14 cellular contexts compared by ENCODE assay signal in the genomic region with DNA sequence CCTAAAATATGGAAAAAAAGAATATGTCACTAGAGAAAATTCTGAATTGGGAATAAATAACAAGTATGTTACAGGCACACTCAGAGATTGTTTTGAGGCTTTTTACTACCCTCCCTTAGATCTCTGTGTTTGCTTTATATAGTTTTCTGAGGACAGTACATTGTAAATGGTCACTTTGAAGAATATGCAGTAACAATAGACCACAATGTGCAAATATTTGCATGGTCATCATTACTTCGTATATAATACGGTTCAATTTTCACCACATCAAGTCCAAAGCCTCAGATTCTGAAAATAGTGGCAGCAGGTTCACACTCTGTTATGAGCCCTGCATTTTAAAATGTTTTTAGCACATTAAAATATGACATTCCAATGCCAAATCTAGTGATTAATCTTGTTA.
A peak's percentile ranks its signal among the peaks of the same experiment; 100 is the strongest.
DNase-seq lines count a peak whose midpoint lies in the region; ATAC-seq, FAIRE-seq and TF ChIP-seq lines count a peak whose summit lies in the region.
"Had no signal": no experiment of that assay in that cellular context is flagged by ENCODE, and none has a peak within 500 bp of the region (broad histone marks: within the 10 kb centered on the region; RNA-seq: fewer than 3 reads in every experiment).

No MANE protein-coding gene starts in this region.

- no peak for FAIRE-seq in HepG2 (lab: Jason Lieb, UNC)
- FAIRE-seq: A204.1 had no signal

- TF ChIP-seq POLR2A in HepG2 (IDR thresholded peaks at IDR 0.05; ENCODE audit: insufficient read depth in 1 of 2, low read depth in 2 of 2, low read length in 2 of 2) (no peak), right lobe of liver (IDR thresholded peaks at IDR 0.05) (no peak)

- TF ChIP-seq EP300 in HepG2 (IDR thresholded peaks at IDR 0.05; ENCODE audit: low read depth in 2 of 2, low read length in 2 of 2): no peak
- TF ChIP-seq EP300 in HepG2 (CRISPR knock-in tag; IDR thresholded peaks at IDR 0.05; ENCODE audit: borderline replicate concordance): no peak

- H3K27ac Mint-ChIP-seq in WTC11: no peak overlapping the region
- H3K27ac Mint-ChIP-seq: CD14-positive monocyte; CD8-positive, alpha-beta T cell; HFFc6 had no signal

- no TSS peak for BruUV-seq in HepG2 (replicated peaks; lab: Mats Ljungman, UMichigan)

- no peak overlapping the region for H2AFZ ChIP-seq in HepG2 (ENCODE audit: low read length)

- H3K27ac ChIP-seq in HepG2 (ENCODE audit: extremely low read length, insufficient read depth, low read length) (no peak overlapping the region), right lobe of liver (no peak overlapping the region), left lung (no peak overlapping the region)
- H3K27ac ChIP-seq: HL-60 had no signal

- intact Hi-C loops in HepG2 (cut with micrococcal nuclease; ENCODE audit: unreplicated experiment): no loop called here
- intact Hi-C loops in right lobe of liver (cut with DNase I): no loop called here
- intact Hi-C loops in left lung (cut with DNase I): no loop called here

- POLR2A ChIA-PET in HepG2 (lab: Yijun Ruan, JAX): no interaction called here
- POLR2A ChIA-PET in WTC11 (lab: Charles Lee): no interaction called here

- H3K79me2 ChIP-seq in HepG2 (ENCODE audit: insufficient read depth, low read length): no peaks in the 10 kb centered on the region

- DNase-seq in HepG2 (ENCODE audit: low spot score) (peak; percentile 54), right lobe of liver (no peak), NCI-H146 (lab: John Stamatoyannopoulos, UW) (peak; percentile 75), NCI-H748 treated with DMSO at 0.1 percent for 48 hours (lab: John Stamatoyannopoulos, UW) (peak; percentile 80), WTC11 (ENCODE audit: low spot score) (no peak), left lung (no peak), cerebellar nuclear complex (lab: John Stamatoyannopoulos, UW) (no peak)
- DNase-seq: Caco-2; CD8-positive, alpha-beta T cell; HCEC 1CT; HFFc6 had no signal

- H3K9me3 ChIP-seq in HepG2 (ENCODE audit: low read length): no peaks in the 10 kb centered on the region
- no peaks in the 10 kb centered on the region for H3K9me3 ChIP-seq in right lobe of liver
- no peaks in the 10 kb centered on the region for H3K9me3 ChIP-seq in left lung
- H3K9me3 ChIP-seq: Caco-2 had no signal

- H3K4me1 ChIP-seq in HepG2 (ENCODE audit: insufficient read depth, low read length) (peaks cover 15% of the 10 kb centered on the region), right lobe of liver (no peaks in the 10 kb centered on the region), left lung (no peaks in the 10 kb centered on the region)

- peak; percentile 66 for ATAC-seq in HepG2
- ATAC-seq in right lobe of liver: no peak
- ATAC-seq in WTC11: no peak
- ATAC-seq in left lung: no peak
- ATAC-seq: CD8-positive, alpha-beta T cell had no signal

- no peaks in the 10 kb centered on the region for H3K36me3 ChIP-seq in HepG2 (replicated peaks in 1 of 2; ENCODE audit: control insufficient read depth in 1 of 2, insufficient read depth in 2 of 2, low read length in 2 of 2)
- H3K36me3 ChIP-seq in right lobe of liver: no peaks in the 10 kb centered on the region
- H3K36me3 ChIP-seq in left lung: no peaks in the 10 kb centered on the region

- H3K9ac ChIP-seq in HepG2 (ENCODE audit: insufficient read depth, low read depth, low read length): no peak overlapping the region

- no peaks in the 10 kb centered on the region for H3K9me3 Mint-ChIP-seq in WTC11
- H3K9me3 Mint-ChIP-seq: CD8-positive, alpha-beta T cell; HFFc6 had no signal

- H3K4me2 ChIP-seq in HepG2 (ENCODE audit: low read depth, low read length): no peak overlapping the region

- H3K4me3 Mint-ChIP-seq in WTC11: no peak overlapping the region
- H3K4me3 Mint-ChIP-seq: CD14-positive monocyte; CD8-positive, alpha-beta T cell; HFFc6 had no signal

- H3K36me3 Mint-ChIP-seq in WTC11: no peaks in the 10 kb centered on the region
- H3K36me3 Mint-ChIP-seq: CD14-positive monocyte; CD8-positive, alpha-beta T cell had no signal

- in situ Hi-C loops in HepG2 (cut with HindIII; ENCODE audit: extremely low pct_ligation_motif_present, low pct_unique_long_range_greater_than_20kb): no loop called here

- CTCF ChIA-PET in HepG2 (lab: Yijun Ruan, JAX; ENCODE audit: low intra/inter-chr PET ratio, low total read pairs) (no interaction called here), WTC11 (lab: Charles Lee) (interaction anchor here (1.2 kb wide), 1 partner anchor 12 kb away, joined by 4 read pairs; no protein-coding TSS in a partner anchor)

- H3K4me3 ChIP-seq in HepG2 (replicated peaks in 1 of 3; ENCODE audit: insufficient read depth in 1 of 3, low read depth in 2 of 3, low read length in 3 of 3) (no peak overlapping the region), right lobe of liver (no peak overlapping the region), left lung (no peak overlapping the region)

- H3K27me3 ChIP-seq in HepG2 (ENCODE audit: control insufficient read depth in 1 of 2, insufficient read depth in 2 of 2, low read length in 2 of 2) (no peaks in the 10 kb centered on the region), right lobe of liver (no peaks in the 10 kb centered on the region), left lung (no peaks in the 10 kb centered on the region)

- WGBS in HepG2 (ENCODE audit: low lambda C conversion rate): 0% methylated on average over 2 of the region's 2 CpGs
- WGBS in right lobe of liver (ENCODE audit: insufficient coverage, low coverage, low lambda C conversion rate, missing lambda C conversion rate): 45% methylated on average over 2 of the region's 2 CpGs

- no peaks in the 10 kb centered on the region for H4K20me1 ChIP-seq in HepG2 (ENCODE audit: insufficient read depth, low read length)

- TF ChIP-seq CTCF in HepG2 (CRISPR knock-in tag; IDR thresholded peaks at IDR 0.05) (no peak), right lobe of liver (IDR thresholded peaks at IDR 0.05) (no peak), WTC11 (IDR thresholded peaks at IDR 0.05) (no peak), left lung (IDR thresholded peaks at IDR 0.05) (no peak)

- no peaks in the 10 kb centered on the region for H3K27me3 Mint-ChIP-seq in WTC11 (ENCODE audit: low read depth)

- TF ChIP-seq RAD21 in HepG2 (CRISPR knock-in tag; IDR thresholded peaks at IDR 0.05): no peak

- H3K4me1 Mint-ChIP-seq in WTC11: peaks cover 26% of the 10 kb centered on the region
- H3K4me1 Mint-ChIP-seq: CD14-positive monocyte had no signal

TF ChIP-seq in HepG2, 621 proteins besides CTCF, POLR2A, EP300 and RAD21 (continues in another document):
- TF ChIP-seq JDP2 (CRISPR knock-in tag; IDR thresholded peaks at IDR 0.05; ENCODE audit: borderline replicate concordance) (no peak), MYC (CRISPR knock-in tag; IDR thresholded peaks at IDR 0.05; ENCODE audit: borderline replicate concordance) (no peak), CSRNP1 (CRISPR knock-in tag; IDR thresholded peaks at IDR 0.05) (no peak), ZNF224 (CRISPR knock-in tag; IDR thresholded peaks at IDR 0.05) (no peak), ZMAT3 (CRISPR knock-in tag; conservative IDR thresholded peaks at IDR 0.05) (no peak), ASH2L (IDR thresholded peaks at IDR 0.05; ENCODE audit: insufficient read length, low read depth, low read length) (no peak), SOX6 (IDR thresholded peaks at IDR 0.05) (no peak), SOX6 (CRISPR knock-in tag; IDR thresholded peaks at IDR 0.05) (peak; percentile 15; the same call in 1 of the 2 replicates), ZNF24 (IDR thresholded peaks at IDR 0.05) (no peak), SOX13 (IDR thresholded peaks at IDR 0.05) (no peak), SOX13 (CRISPR knock-in tag; conservative IDR thresholded peaks at IDR 0.05 in 1 of 2, IDR thresholded peaks at IDR 0.05 in 1 of 2) (peak in 1 of 2 experiments; percentile 80; a peak in 2 of 4 replicates)

TF ChIP-seq in WTC11, 78 proteins besides CTCF, POLR2A, EP300 and RAD21 (continues in another document):
- no peak for TF ChIP-seq STAT6 (CRISPR knock-in tag; conservative IDR thresholded peaks at IDR 0.05; ENCODE audit: low read depth)
- TF ChIP-seq RORB (CRISPR knock-in tag; IDR thresholded peaks at IDR 0.05): no peak
- TF ChIP-seq ZNF425 (CRISPR knock-in tag; conservative IDR thresholded peaks at IDR 0.05): no peak
- no peak for TF ChIP-seq FOXK1 (CRISPR knock-in tag; IDR thresholded peaks at IDR 0.05)
- TF ChIP-seq, protein P1, sequence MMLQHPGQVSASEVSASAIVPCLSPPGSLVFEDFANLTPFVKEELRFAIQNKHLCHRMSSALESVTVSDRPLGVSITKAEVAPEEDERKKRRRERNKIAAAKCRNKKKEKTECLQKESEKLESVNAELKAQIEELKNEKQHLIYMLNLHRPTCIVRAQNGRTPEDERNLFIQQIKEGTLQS (CRISPR knock-in tag; conservative IDR thresholded peaks at IDR 0.05): no peak

Comparison
In these comparisons a context has a peak if more than half of its experiments do, and no peak if none do; other contexts are left out.
1. DNase-seq: peak in HepG2 (single experiment), NCI-H146 (single experiment) and NCI-H748 treated with DMSO at 0.1 percent for 48 hours (single experiment); none in right lobe of liver (0 of 3), WTC11 (single experiment), left lung (0 of 2) and cerebellar nuclear complex (0 of 2).
2. Of the 50 proteins assayed by ChIP-seq in both HepG2 and WTC11: peak only in HepG2: TCF7; only in WTC11: none; in both: none; in neither: 49.